28 cellular contexts compared by ENCODE assay signal in the genomic region with DNA sequence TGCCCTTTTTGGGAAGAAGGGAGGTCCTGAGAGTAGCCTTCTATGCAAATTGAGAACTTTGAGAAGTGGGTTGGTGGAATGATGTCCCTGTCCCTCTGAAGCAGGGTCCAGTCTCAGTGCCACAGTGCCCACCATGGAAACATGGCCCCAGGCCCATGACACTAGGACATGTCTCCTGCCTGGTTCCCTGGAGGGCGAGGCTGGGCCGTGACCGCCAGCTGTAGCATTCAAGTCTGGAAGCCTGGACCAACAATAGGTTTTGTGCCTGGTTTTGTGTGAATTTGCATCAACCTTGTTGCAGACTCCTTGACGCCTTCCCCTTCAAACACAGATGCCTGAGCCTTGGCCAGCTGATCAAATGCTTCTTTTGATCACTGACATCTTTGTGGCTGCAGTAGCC. TPM values are rescaled to one million over a fixed set of nuclear protein-coding genes. Genes with fewer than 3 reads are reported as not detected.
"Had no signal": no experiment of that assay in that cellular context is flagged by ENCODE, and none has a peak within 500 bp of the region (broad histone marks: within the 10 kb centered on the region; RNA-seq: fewer than 3 reads in every experiment).

No MANE protein-coding gene starts in this region.

- ATAC-seq: foreskin keratinocyte, gastrocnemius medialis, left cardiac atrium, left lung, left ventricle myocardium superior, lower lobe of right lung, mucosa of descending colon had no signal

- H3K36me3 Mint-ChIP-seq: mesothelial cell of epicardium, naive B cell had no signal

- H3K4me1 Mint-ChIP-seq: mesothelial cell of epicardium, naive B cell had no signal

- H3K4me3 Mint-ChIP-seq: mesothelial cell of epicardium, naive B cell had no signal

- DNase-seq: dermis blood vessel endothelial cell; dorsolateral prefrontal cortex; effector CD4-positive, alpha-beta T cell; effector memory CD4-positive, alpha-beta T cell; foreskin keratinocyte; gastrocnemius medialis; glutamatergic neuron; head of caudate nucleus; heart right ventricle; hippocampal formation; left cardiac atrium; left lung; left ventricle myocardium superior; lower lobe of right lung; mesenchymal stem cell; mucosa of descending colon; naive B cell had no signal

- H3K4me3 ChIP-seq: coronary artery, dorsolateral prefrontal cortex, esophagus muscularis mucosa, gastrocnemius medialis, heart right ventricle, left lung, lower lobe of right lung, mucosa of descending colon had no signal

- H3K36me3 ChIP-seq: esophagus muscularis mucosa, gastrocnemius medialis, heart right ventricle, left lung, lower lobe of right lung had no signal

- H3K27me3 ChIP-seq: dorsolateral prefrontal cortex, esophagus muscularis mucosa, foreskin keratinocyte, gastrocnemius medialis, heart right ventricle, left lung had no signal

- FAIRE-seq: colon, endothelial cell of umbilical vein, islet of Langerhans, keratinocyte had no signal

- H3K27ac Mint-ChIP-seq: mesothelial cell of epicardium, naive B cell had no signal

RNA-seq across cellular contexts. Expression of a gene that starts 58.9 kb away (rescaled TPM):
- total RNA-seq: endothelial cell of umbilical vein, esophagus muscularis mucosa, fibroblast of lung, fibroblast of villous mesenchyme, foreskin keratinocyte, gastrocnemius medialis, left ventricle myocardium superior, mesenteric fat pad, myocyte had no signal
